In genomic region chr2:162185833-162186232, GRCh38 we compare ENCODE assay signal across 24 cellular contexts. TPM values are rescaled to one million over a fixed set of nuclear protein-coding genes. Genes with fewer than 3 reads are reported as not detected.
"Had no signal": no experiment of that assay in that cellular context is flagged by ENCODE, and none has a peak within 500 bp of the region (broad histone marks: within the 10 kb centered on the region; RNA-seq: fewer than 3 reads in every experiment).

No MANE protein-coding gene starts in this region.

- DNase-seq: colonic mucosa; cortex of kidney; dermis blood vessel endothelial cell; dorsolateral prefrontal cortex; effector CD4-positive, alpha-beta T cell; effector CD8-positive, alpha-beta T cell; effector memory CD4-positive, alpha-beta T cell; effector memory CD8-positive, alpha-beta T cell; endodermal cell; erythroblast; esophagus squamous epithelium; foreskin fibroblast; foreskin keratinocyte; foreskin melanocyte; glutamatergic neuron; head of caudate nucleus; heart left ventricle; heart right ventricle had no signal

- H3K9me3 Mint-ChIP-seq: dendritic cell treated with granulocyte-macrophage colony-stimulating factor and Interleukin-4, amounts not matched to agents 40 ng/mL and 50 ng/mL, for 4 days; effector memory CD8-positive, alpha-beta T cell; endodermal cell had no signal

- H3K4me3 Mint-ChIP-seq: dendritic cell treated with granulocyte-macrophage colony-stimulating factor and Interleukin-4, amounts not matched to agents 40 ng/mL and 50 ng/mL, for 4 days; effector memory CD8-positive, alpha-beta T cell; endodermal cell had no signal

- ATAC-seq: effector memory CD8-positive, alpha-beta T cell; esophagus mucosa; foreskin keratinocyte; gastrocnemius medialis; gastroesophageal sphincter; heart left ventricle; heart right ventricle had no signal

- H3K27ac Mint-ChIP-seq: dendritic cell treated with granulocyte-macrophage colony-stimulating factor and Interleukin-4, amounts not matched to agents 40 ng/mL and 50 ng/mL, for 4 days; effector memory CD8-positive, alpha-beta T cell; endodermal cell had no signal

RNA-seq across cellular contexts. Expression of gene GCG, which starts 33.8 kb away (rescaled TPM):
- polyA plus RNA-seq: endothelial cell of umbilical vein, fibroblast of lung, foreskin keratinocyte, heart left ventricle had no signal
